19 cellular contexts compared by ENCODE assay signal in genomic region chr11:18010271-18010670, GRCh38. TPM values are rescaled to one million over a fixed set of nuclear protein-coding genes. Genes with fewer than 3 reads are reported as not detected.
DNase-seq lines count a peak whose midpoint lies in the region; ATAC-seq, FAIRE-seq and TF ChIP-seq lines count a peak whose summit lies in the region.
"Had no signal": no experiment of that assay in that cellular context is flagged by ENCODE, and none has a peak within 500 bp of the region (broad histone marks: within the 10 kb centered on the region; RNA-seq: fewer than 3 reads in every experiment).

No MANE protein-coding gene starts in this region.

- FAIRE-seq in GM12878 (lab: Jason Lieb, UNC), result no peak

- H4K20me1 ChIP-seq in MM.1S (ENCODE audit: insufficient read depth, low read length) (no peaks in the 10 kb centered on the region), GM12878 (ENCODE audit: control insufficient read depth, insufficient read depth) (no peaks in the 10 kb centered on the region)

- SMC1A ChIA-PET in GM12878 (lab: Charles Lee; ENCODE audit: uncharacterized antibody, unreplicated experiment), result interaction anchor here (0.9 to 2.3 kb wide), 5 partner anchors 10 to 105 kb away, joined by 3 to 6 read pairs (median 4); partner anchors contain the start of gene SAAL1

- no peaks in the 10 kb centered on the region for H3K27me3 ChIP-seq in MM.1S (replicated peaks; ENCODE audit: insufficient read depth, low read length)
- no peaks in the 10 kb centered on the region for H3K27me3 ChIP-seq in GM12878 (replicated peaks in 1 of 2; ENCODE audit: control insufficient read depth in 2 of 2, insufficient read depth in 2 of 2, low read length in 1 of 2)
- H3K27me3 ChIP-seq: heart left ventricle, ovary, upper lobe of right lung had no signal

- no peak overlapping the region for H3K4me3 ChIP-seq in MM.1S (ENCODE audit: low read length)
- H3K4me3 ChIP-seq in GM12878, result no peak overlapping the region
- H3K4me3 ChIP-seq: heart left ventricle, ovary, skin epidermis, upper lobe of right lung had no signal

- H3K9me3 Mint-ChIP-seq in natural killer cell, result peaks cover 0 to 3% of the 10 kb centered on the region in 2 donors
- H3K9me3 Mint-ChIP-seq in natural killer cell treated with Interleukin-12 subunit alpha and Interleukin-12 subunit beta and Interleukin-15 and Interleukin-18, amount 100 ng/mL, for 72 hours, result no peaks in the 10 kb centered on the region
- no peaks in the 10 kb centered on the region for H3K9me3 Mint-ChIP-seq in activated T-helper 2 cell treated with anti-CD3 and anti-CD28 coated beads, Interferon-gamma antibody, Interleukin-2, Interleukin-4, amounts not matched to agents 10 μg/mL and 5 μg/mL and 100 μg/mL, durations not matched to agents 14 hours and 24 hours and 36 hours

- peak; percentile 24; the same call in 1 of the 2 replicates for TF ChIP-seq RAD21 in GM12878 (IDR thresholded peaks at IDR 0.05; ENCODE audit: insufficient read depth, low read depth, low read length)

- no peak overlapping the region for H3K4me2 ChIP-seq in MM.1S (ENCODE audit: low read depth, low read length)
- no peak overlapping the region for H3K4me2 ChIP-seq in GM12878 (ENCODE audit: control insufficient read depth, insufficient read depth)

- peaks cover 10% of the 10 kb centered on the region; the same call in 1 of the 2 replicates for H3K79me2 ChIP-seq in MM.1S (ENCODE audit: low read length)
- peaks cover 9% of the 10 kb centered on the region for H3K79me2 ChIP-seq in GM12878 (ENCODE audit: control insufficient read depth, insufficient read depth, low read length)

- BruUV-seq in GM12878 (replicated peaks; lab: Mats Ljungman, UMichigan), result no TSS peak

- H3K4me1 Mint-ChIP-seq in natural killer cell, result peaks cover 36 to 43% of the 10 kb centered on the region in 2 donors
- H3K4me1 Mint-ChIP-seq in natural killer cell treated with Interleukin-12 subunit alpha and Interleukin-12 subunit beta and Interleukin-15 and Interleukin-18, amount 100 ng/mL, for 72 hours (ENCODE audit: low read depth in 2 of 2), result peaks cover 27 to 30% of the 10 kb centered on the region in 2 donors
- peaks cover 32% of the 10 kb centered on the region for H3K4me1 Mint-ChIP-seq in activated T-helper 2 cell treated with anti-CD3 and anti-CD28 coated beads, Interferon-gamma antibody, Interleukin-2, Interleukin-4, amounts not matched to agents 10 μg/mL and 5 μg/mL and 100 μg/mL, durations not matched to agents 14 hours and 24 hours and 36 hours (ENCODE audit: low read depth)

- H3K27ac ChIP-seq in MM.1S (ENCODE audit: low read length) (no peak overlapping the region), GM12878 (ENCODE audit: control insufficient read depth, insufficient read depth) (no peak overlapping the region)
- H3K27ac ChIP-seq: heart left ventricle, ovary, skin epidermis, upper lobe of right lung had no signal

- in situ Hi-C loops in GM12878 (cut with MboI), result no loop called here

- H3K4me3 Mint-ChIP-seq in natural killer cell, result no peak overlapping the region
- no peak overlapping the region for H3K4me3 Mint-ChIP-seq in natural killer cell treated with Interleukin-12 subunit alpha and Interleukin-12 subunit beta and Interleukin-15 and Interleukin-18, amount 100 ng/mL, for 72 hours
- no peak overlapping the region for H3K4me3 Mint-ChIP-seq in activated T-helper 2 cell treated with anti-CD3 and anti-CD28 coated beads, Interferon-gamma antibody, Interleukin-2, Interleukin-4, amounts not matched to agents 10 μg/mL and 5 μg/mL and 100 μg/mL, durations not matched to agents 14 hours and 24 hours and 36 hours (ENCODE audit: low read depth)

- CTCF ChIA-PET in GM12878 (lab: Yijun Ruan, JAX), result interaction anchor here (0.8 to 4.1 kb wide), 12 partner anchors 9 to 105 kb away, joined by 3 to 20 read pairs (median 4); partner anchors contain the start of gene SAAL1

- intact Hi-C loops in natural killer cell (cut with micrococcal nuclease) (loop anchor here (5.0 kb wide), 3 partner anchors 97 to 712 kb away; partner anchors contain the start of genes GTF2H1, HPS5 and SAAL1), GM12878 (cut with micrococcal nuclease; ENCODE audit: unreplicated experiment) (no loop called here)
- intact Hi-C loops in activated T-helper 2 cell treated with anti-CD3 and anti-CD28 coated beads, Interferon-gamma antibody, Interleukin-2, Interleukin-4, amounts not matched to agents 10 μg/mL and 5 μg/mL and 100 μg/mL, durations not matched to agents 14 hours and 24 hours and 36 hours (cut with micrococcal nuclease), result loop anchor here (5.0 to 10.0 kb wide), 4 partner anchors 372 to 933 kb away; partner anchors contain the start of genes RPS13, SPTY2D1 and TSG101

- H3K36me3 Mint-ChIP-seq in natural killer cell, result peaks cover 6% of the 10 kb centered on the region
- H3K36me3 Mint-ChIP-seq in natural killer cell treated with Interleukin-12 subunit alpha and Interleukin-12 subunit beta and Interleukin-15 and Interleukin-18, amount 100 ng/mL, for 72 hours, result peaks cover 10% of the 10 kb centered on the region
- H3K36me3 Mint-ChIP-seq in activated T-helper 2 cell treated with anti-CD3 and anti-CD28 coated beads, Interferon-gamma antibody, Interleukin-2, Interleukin-4, amounts not matched to agents 10 μg/mL and 5 μg/mL and 100 μg/mL, durations not matched to agents 14 hours and 24 hours and 36 hours (ENCODE audit: low read depth), result peaks cover 12% of the 10 kb centered on the region

- no peak for DNase-seq in natural killer cell
- no peak for DNase-seq in natural killer cell treated with Interleukin-12 subunit alpha and Interleukin-12 subunit beta and Interleukin-15 and Interleukin-18, amount 100 ng/mL, for 72 hours (ENCODE audit: low spot score)
- no peak for DNase-seq in MM.1S
- no peak for DNase-seq in GM12878 (ENCODE audit: low read depth, low spot score)
- no peak for DNase-seq in amniotic stem cell (lab: John Stamatoyannopoulos, UW)
- no peak for DNase-seq in activated T-helper 2 cell treated with anti-CD3 and anti-CD28 coated beads, Interferon-gamma antibody, Interleukin-2, Interleukin-4, amounts not matched to agents 10 μg/mL and 5 μg/mL and 100 μg/mL, durations not matched to agents 14 hours and 24 hours and 36 hours (ENCODE audit: low spot score)
- DNase-seq: activated T-cell treated with anti-CD3 and anti-CD28 coated beads, Interleukin-2, amount 50 U/mL, for 4 hours; BE2C; heart left ventricle; midbrain; NCI-H1417 treated with DMSO at 0.1 percent for 48 hours; ovary; RPMI8226; stimulated activated naive CD4-positive, alpha-beta T cell treated with Interleukin-2 at 50 U/mL for 16 hours; upper lobe of right lung had no signal

- peaks cover 5% of the 10 kb centered on the region for H3K4me1 ChIP-seq in MM.1S (ENCODE audit: low read length)
- H3K4me1 ChIP-seq in GM12878 (ENCODE audit: control insufficient read depth, insufficient read depth, low read length), result peaks cover 23% of the 10 kb centered on the region
- H3K4me1 ChIP-seq: BE2C had no signal

- no peaks in the 10 kb centered on the region for H3K9me3 ChIP-seq in MM.1S (replicated peaks; ENCODE audit: insufficient read depth, low read length)
- H3K9me3 ChIP-seq in GM12878 (replicated peaks; ENCODE audit: control insufficient read depth, insufficient read depth, low read length), result no peaks in the 10 kb centered on the region
- H3K9me3 ChIP-seq: BE2C, HAP-1, ovary, upper lobe of right lung had no signal

- H3K27ac Mint-ChIP-seq in natural killer cell, result peak overlapping the region; percentile 96 to 97
- no peak overlapping the region for H3K27ac Mint-ChIP-seq in natural killer cell treated with Interleukin-12 subunit alpha and Interleukin-12 subunit beta and Interleukin-15 and Interleukin-18, amount 100 ng/mL, for 72 hours
- H3K27ac Mint-ChIP-seq in activated T-helper 2 cell treated with anti-CD3 and anti-CD28 coated beads, Interferon-gamma antibody, Interleukin-2, Interleukin-4, amounts not matched to agents 10 μg/mL and 5 μg/mL and 100 μg/mL, durations not matched to agents 14 hours and 24 hours and 36 hours, result no peak overlapping the region

- RAD21 ChIA-PET in GM12878 (lab: Charles Lee; ENCODE audit: unreplicated experiment), result interaction anchor here (1.2 to 1.3 kb wide), 4 partner anchors 16 to 194 kb away, joined by 3 to 5 read pairs (median 4); no protein-coding TSS in a partner anchor

- POLR2A ChIA-PET in GM12878 (lab: Charles Lee), result interaction anchor here (0.6 kb wide), 1 partner anchor 91 kb away, joined by 8 read pairs; no protein-coding TSS in a partner anchor

- H3K9me2 ChIP-seq in MM.1S (replicated peaks; ENCODE audit: insufficient read depth, low read length), result no peaks in the 10 kb centered on the region

- TF ChIP-seq CTCF in natural killer cell (IDR thresholded peaks at IDR 0.05) (no peak), MM.1S (IDR thresholded peaks at IDR 0.05; ENCODE audit: low read length) (0 out of 2 replicates have a peak, but pooled peaks have one; percentile 4), GM12878 (IDR thresholded peaks at IDR 0.05 in 2 of 3, conservative IDR thresholded peaks at IDR 0.05 in 1 of 3; ENCODE audit: control insufficient read depth in 2 of 3, extremely low read depth in 1 of 3, insufficient read depth in 1 of 3, low read depth in 3 of 3, low read length in 3 of 3) (peak in 1 of 3 experiments; percentile 25; a peak in 1 of 6 replicates)

- H2AFZ ChIP-seq in MM.1S (ENCODE audit: low read length) (no peak overlapping the region), GM12878 (ENCODE audit: control insufficient read depth, low read depth, low read length) (no peak overlapping the region)

- no peaks in the 10 kb centered on the region for H3K36me3 ChIP-seq in MM.1S (replicated peaks; ENCODE audit: insufficient read depth, low read length)
- H3K36me3 ChIP-seq in GM12878 (ENCODE audit: control insufficient read depth in 2 of 2, insufficient read depth in 2 of 2, low read length in 1 of 2), result peaks cover 3 to 6% of the 10 kb centered on the region in 2 experiments; a peak in 3 of 4 replicates
- H3K36me3 ChIP-seq: BE2C, ovary had no signal

- TF ChIP-seq EP300 in GM12878 (IDR thresholded peaks at IDR 0.05; ENCODE audit: borderline replicate concordance in 1 of 2, control insufficient read depth in 1 of 2, low read depth in 2 of 2, low read length in 2 of 2), result no peak

- 0 out of 2 replicates have a peak, but pooled peaks cover 4% of the 10 kb centered on the region for H3F3A ChIP-seq in MM.1S (ENCODE audit: insufficient read depth, low read length)

- ATAC-seq in natural killer cell (no peak), GM12878 (no peak), HG02571 (IDR thresholded peaks at IDR 0.05; ENCODE audit: unreplicated experiment) (no peak)
- no peak for ATAC-seq in natural killer cell treated with Interleukin-12 subunit alpha and Interleukin-12 subunit beta and Interleukin-15 and Interleukin-18, amount 100 ng/mL, for 72 hours
- ATAC-seq: activated T-cell treated with anti-CD3 and anti-CD28 coated beads, Interleukin-2, amount 50 U/mL, for 4 hours; esophagus mucosa; heart left ventricle; upper lobe of right lung had no signal

- H3K27me3 Mint-ChIP-seq in natural killer cell (ENCODE audit: low read depth in 2 of 2), result no peaks in the 10 kb centered on the region
- no peaks in the 10 kb centered on the region for H3K27me3 Mint-ChIP-seq in natural killer cell treated with Interleukin-12 subunit alpha and Interleukin-12 subunit beta and Interleukin-15 and Interleukin-18, amount 100 ng/mL, for 72 hours
- no peaks in the 10 kb centered on the region for H3K27me3 Mint-ChIP-seq in activated T-helper 2 cell treated with anti-CD3 and anti-CD28 coated beads, Interferon-gamma antibody, Interleukin-2, Interleukin-4, amounts not matched to agents 10 μg/mL and 5 μg/mL and 100 μg/mL, durations not matched to agents 14 hours and 24 hours and 36 hours (ENCODE audit: low read depth)

- TF ChIP-seq POLR2A in GM12878 (IDR thresholded peaks at IDR 0.05; ENCODE audit: low read depth, low read length), result no peak

- no peak overlapping the region for H3K9ac ChIP-seq in MM.1S (ENCODE audit: low read length)
- H3K9ac ChIP-seq in GM12878 (ENCODE audit: control insufficient read depth, insufficient read depth, low read length), result no peak overlapping the region

RNA-seq across cellular contexts. Expression of gene SERGEF, which starts 2.6 kb away (rescaled TPM):
- total RNA-seq in natural killer cell (10 to 100 TPM; 67.5 to 78.6 (median 69.4) TPM), GM12878 (2014; rRNA removed) (25.5 and 29.9 TPM in 2 replicates), GM12878 (2014; rRNA removed; fragmentation: Illumina TruSeq; extraction: Trizol) (26.1 and 29.0 TPM in 2 replicates), GM12878 (2021) (27.8 and 28.8 TPM in 2 replicates)
- 10 to 100 TPM; 28.8 to 50.7 TPM for total RNA-seq in natural killer cell treated with Interleukin-12 subunit alpha and Interleukin-12 subunit beta and Interleukin-15 and Interleukin-18, amount 100 ng/mL, for 72 hours
- total RNA-seq in GM12878 (2013; cell fraction: nucleolus; rRNA removed), result 40.1 and 47.6 TPM in 2 replicates
- 26.0 TPM for polyA plus RNA-seq in GM12878 (2011; ENCODE audit: low read depth)
- polyA plus RNA-seq in GM12878 (2011; rRNA removed) (21.1 and 22.8 TPM in 2 replicates), GM12878 (2014; fragmentation: Illumina TruSeq; extraction: Trizol) (17.6 and 21.3 TPM in 2 replicates), GM12878 (2014; fragmentation: Nextera tagmentation; extraction: Ambion mirVana) (10 to 100 TPM; 14.6 to 25.6 TPM), GM12878 (2014; rRNA removed) (17.7 and 18.7 TPM in 2 replicates), GM12878 (2016; fragmentation: Nextera tagmentation; extraction: Ambion mirVana) (10 to 100 TPM; 21.6 to 22.0 TPM)
- 21.6 and 24.8 TPM in 2 replicates for polyA plus RNA-seq in GM12878 (2011; cell fraction: cytosol; rRNA removed)
- 23.4 and 27.7 TPM in 2 replicates for polyA plus RNA-seq in GM12878 (2011; cell fraction: nucleus; rRNA removed)
- polyA plus RNA-seq in GM12878 (2012), result 29.0 and 39.8 TPM in 2 replicates
- 46.3 and 47.5 TPM in 2 replicates for polyA minus RNA-seq in GM12878 (2011; rRNA and poly(A)+ RNA removed)
- 10.4 and 12.2 TPM in 2 replicates for polyA minus RNA-seq in GM12878 (2011; cell fraction: cytosol; rRNA and poly(A)+ RNA removed)
- polyA minus RNA-seq in GM12878 (2011; cell fraction: nucleus; rRNA and poly(A)+ RNA removed), result 25.8 and 34.2 TPM in 2 replicates
- 39.5 and 43.9 TPM in 2 replicates for total RNA-seq in activated T-helper 2 cell treated with anti-CD3 and anti-CD28 coated beads, Interferon-gamma antibody, Interleukin-2, Interleukin-4, amounts not matched to agents 10 μg/mL and 5 μg/mL and 100 μg/mL, durations not matched to agents 14 hours and 24 hours and 36 hours

RNA-seq across cellular contexts. Expression of gene TPH1, which starts 35.8 kb away (rescaled TPM):
- total RNA-seq in natural killer cell (1 to 10 TPM; 1.1 to 1.4 (median 1.3) TPM), GM12878 (2014; rRNA removed) (0.27 and 0.34 TPM in 2 replicates), GM12878 (2014; rRNA removed; fragmentation: Illumina TruSeq; extraction: Trizol) (0.32 and 0.36 TPM in 2 replicates), GM12878 (2021) (0.23 and 0.27 TPM in 2 replicates)
- total RNA-seq in natural killer cell treated with Interleukin-12 subunit alpha and Interleukin-12 subunit beta and Interleukin-15 and Interleukin-18, amount 100 ng/mL, for 72 hours, result 1 to 10 TPM in 1 of 2 donors, under 1 TPM in 1; 0.36 to 1.2 TPM
- 1.4 and 2.4 TPM in 2 replicates for total RNA-seq in GM12878 (2013; cell fraction: nucleolus; rRNA removed)
- polyA plus RNA-seq in GM12878 (2011; ENCODE audit: low read depth), result 0.13 TPM
- polyA plus RNA-seq in GM12878 (2011; rRNA removed) (0.72 and 1.2 TPM in 2 replicates), GM12878 (2014; fragmentation: Illumina TruSeq; extraction: Trizol) (0.76 and 0.82 TPM in 2 replicates), GM12878 (2014; fragmentation: Nextera tagmentation; extraction: Ambion mirVana) (under 1 TPM; 0.05 to 0.26 TPM), GM12878 (2014; rRNA removed) (0.24 and 0.69 TPM in 2 replicates), GM12878 (2016; fragmentation: Nextera tagmentation; extraction: Ambion mirVana) (under 1 TPM; 0.23 to 0.32 TPM)
- 0.13 and 0.22 TPM in 2 replicates for polyA plus RNA-seq in GM12878 (2011; cell fraction: cytosol; rRNA removed)
- 2.1 and 2.9 TPM in 2 replicates for polyA plus RNA-seq in GM12878 (2011; cell fraction: nucleus; rRNA removed)
- polyA plus RNA-seq in GM12878 (2012), result 0.18 and 0.25 TPM in 2 replicates
- 0.22 and 0.41 TPM in 2 replicates for polyA minus RNA-seq in GM12878 (2011; rRNA and poly(A)+ RNA removed)
- not detected in 2 replicates for polyA minus RNA-seq in GM12878 (2011; cell fraction: cytosol; rRNA and poly(A)+ RNA removed)
- 0.48 and 0.86 TPM in 2 replicates for polyA minus RNA-seq in GM12878 (2011; cell fraction: nucleus; rRNA and poly(A)+ RNA removed)
- total RNA-seq in activated T-helper 2 cell treated with anti-CD3 and anti-CD28 coated beads, Interferon-gamma antibody, Interleukin-2, Interleukin-4, amounts not matched to agents 10 μg/mL and 5 μg/mL and 100 μg/mL, durations not matched to agents 14 hours and 24 hours and 36 hours, result 0.34 and 0.60 TPM in 2 replicates

Comparison
In these comparisons a context has a peak if more than half of its experiments do, and no peak if none do; other contexts are left out.
1. H3K27ac Mint-ChIP-seq: peak in natural killer cell (2 of 2); none in natural killer cell treated with Interleukin-12 subunit alpha and Interleukin-12 subunit beta and Interleukin-15 and Interleukin-18, amount 100 ng/mL, for 72 hours (0 of 2) and activated T-helper 2 cell treated with anti-CD3 and anti-CD28 coated beads, Interferon-gamma antibody, Interleukin-2, Interleukin-4, amounts not matched to agents 10 μg/mL and 5 μg/mL and 100 μg/mL, durations not matched to agents 14 hours and 24 hours and 36 hours (single experiment).